Comparison of ENCODE assay signal across 17 cellular contexts in the genomic region with DNA sequence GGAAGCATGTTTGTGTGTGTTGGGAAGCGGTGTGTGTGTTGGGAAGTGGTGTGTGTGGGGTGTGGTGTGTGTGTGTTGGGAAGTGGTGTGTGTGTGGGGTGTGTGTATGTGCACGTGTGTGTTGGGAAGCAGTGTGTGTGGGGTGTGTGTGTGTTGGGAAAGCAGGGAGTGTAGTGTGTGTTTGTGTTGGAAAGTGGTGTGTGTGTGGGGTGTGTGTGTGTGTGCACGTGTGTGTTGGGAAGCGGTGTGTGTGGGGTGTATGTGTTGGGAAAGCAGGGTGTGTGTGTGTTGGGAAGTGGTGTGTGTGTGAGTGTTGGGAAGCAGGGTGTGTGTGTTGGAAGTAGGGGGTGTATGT. TPM values are rescaled to one million over a fixed set of nuclear protein-coding genes. Genes with fewer than 3 reads are reported as not detected.
DNase-seq lines count a peak whose midpoint lies in the region; ATAC-seq and TF ChIP-seq lines count a peak whose summit lies in the region.
"Had no signal": no experiment of that assay in that cellular context is flagged by ENCODE, and none has a peak within 500 bp of the region (broad histone marks: within the 10 kb centered on the region; RNA-seq: fewer than 3 reads in every experiment).

No MANE protein-coding gene starts in this region.

- H3K4ac ChIP-seq in neuronal stem cell (ENCODE audit: low read length) = no peak overlapping the region

- no peaks in the 10 kb centered on the region for H3K36me3 Mint-ChIP-seq in activated T-cell treated with anti-CD3 and anti-CD28 coated beads, Interleukin-2, amount 50 U/mL, for 24 hours (ENCODE audit: low read depth)
- no peaks in the 10 kb centered on the region for H3K36me3 Mint-ChIP-seq in T-cell
- no peaks in the 10 kb centered on the region for H3K36me3 Mint-ChIP-seq in chondrocyte (ENCODE audit: low read depth)

- H3K9me3 ChIP-seq in neuronal stem cell (replicated peaks in 1 of 2; ENCODE audit: control insufficient read depth in 2 of 2, insufficient read depth in 1 of 2, low read depth in 1 of 2, low read length in 2 of 2) = peaks cover 0 to 1% of the 10 kb centered on the region in 2 donors
- H3K9me3 ChIP-seq: sigmoid colon, stomach had no signal

- H3K9ac ChIP-seq in neuronal stem cell (ENCODE audit: low read depth, low read length, poor library complexity) = peak overlapping the region; percentile 32
- H3K9ac ChIP-seq: GM23248 had no signal

- in situ Hi-C loops in ACHN (cut with HindIII; ENCODE audit: low pct_ligation_motif_present, low pct_unique_long_range_greater_than_20kb, low sequenced_read_pairs) = no loop called here

- peak overlapping the region; percentile 36 for H2AK5ac ChIP-seq in neuronal stem cell (ENCODE audit: low read depth, low read length)

- no peaks in the 10 kb centered on the region for H3K36me3 ChIP-seq in neuronal stem cell (replicated peaks in 1 of 2; ENCODE audit: control insufficient read depth in 2 of 2, insufficient read depth in 2 of 2, low read length in 2 of 2)
- H3K36me3 ChIP-seq: sigmoid colon, stomach had no signal

- H3K79me1 ChIP-seq in neuronal stem cell (ENCODE audit: low read depth, low read length) = no peaks in the 10 kb centered on the region

- H3K4me2 ChIP-seq in neuronal stem cell (ENCODE audit: insufficient read depth, low read length, poor library complexity, severe bottlenecking) = no peak overlapping the region

- peak overlapping the region; percentile 15 for H2BK15ac ChIP-seq in neuronal stem cell (ENCODE audit: low read length)

- H2BK120ac ChIP-seq in neuronal stem cell (ENCODE audit: low read depth, low read length) = no peak overlapping the region

- H3K27me3 ChIP-seq in neuronal stem cell (ENCODE audit: control insufficient read depth in 3 of 3, insufficient read depth in 3 of 3, low read depth in 1 of 3, low read length in 3 of 3) = peaks cover 2 to 74% (median 21%) of the 10 kb centered on the region in 3 experiments
- H3K27me3 ChIP-seq: stomach had no signal

- H3K27me3 Mint-ChIP-seq in activated T-cell treated with anti-CD3 and anti-CD28 coated beads, Interleukin-2, amount 50 U/mL, for 24 hours = no peaks in the 10 kb centered on the region
- H3K27me3 Mint-ChIP-seq in T-cell (no peaks in the 10 kb centered on the region), chondrocyte (ENCODE audit: low read depth) (peaks cover 10% of the 10 kb centered on the region)

- H2AFZ ChIP-seq in neuronal stem cell (ENCODE audit: low read length) = no peak overlapping the region
- H2AFZ ChIP-seq: GM23248 had no signal

- H2BK12ac ChIP-seq in neuronal stem cell (ENCODE audit: low read length) = peak overlapping the region; percentile 63

- H3K4me1 ChIP-seq in neuronal stem cell (ENCODE audit: control insufficient read depth in 2 of 2, insufficient read depth in 1 of 2, low read depth in 1 of 2, low read length in 2 of 2) = peaks cover 0 to 11% of the 10 kb centered on the region in 2 donors

- peak; percentile 28 for DNase-seq in activated T-cell treated with anti-CD3 and anti-CD28 coated beads, Interleukin-2, amount 50 U/mL, for 24 hours
- DNase-seq in activated T-cell treated with anti-CD3 and anti-CD28 coated beads, Interleukin-2, amount 50 U/mL, for 1 hour = no peak
- DNase-seq in T-cell = no peak
- no peak for DNase-seq in chondrocyte (ENCODE audit: low spot score)
- no peak for DNase-seq in neuronal stem cell (ENCODE audit: low spot score)
- no peak for DNase-seq in KG1 (lab: John Stamatoyannopoulos, UW)
- DNase-seq in ACHN = no peak
- DNase-seq: anterior cingulate cortex; DMS 273 treated with DMSO at 0.1 percent for 48 hours; dorsolateral prefrontal cortex; GM23248; NCI-H1105 treated with DMSO at 0.1 percent for 48 hours; NK-92 treated with Interleukin-12 subunit alpha and Interleukin-12 subunit beta, amount 100 ng/mL, for 24 hours; Right ventricle myocardium superior; sigmoid colon had no signal

- POLR2A ChIA-PET in T-cell (lab: Charles Lee) = no interaction called here

- H3K4me1 Mint-ChIP-seq in activated T-cell treated with anti-CD3 and anti-CD28 coated beads, Interleukin-2, amount 50 U/mL, for 24 hours (ENCODE audit: low read depth) = peaks cover 53% of the 10 kb centered on the region
- peaks cover 44 to 57% (median 50%) of the 10 kb centered on the region in 3 donors for H3K4me1 Mint-ChIP-seq in T-cell
- peaks cover 23% of the 10 kb centered on the region for H3K4me1 Mint-ChIP-seq in chondrocyte (ENCODE audit: low read depth)

- H3K27ac ChIP-seq in neuronal stem cell (replicated peaks; ENCODE audit: low read length) = no peak overlapping the region
- H3K27ac ChIP-seq: GM23248 had no signal

- WGBS in neuronal stem cell (ENCODE audit: extremely low coverage in 2 of 2, insufficient read length in 2 of 2, insufficient replicate concordance in 1 of 2), 2 donors = 100% methylated on average over 2 to 4 of the region's 4 CpGs

- peak overlapping the region; percentile 83 for H4K8ac ChIP-seq in neuronal stem cell (ENCODE audit: low read depth, low read length)

- peak overlapping the region in 1 of 2 donors; percentile 72 for H3K4me3 ChIP-seq in neuronal stem cell (ENCODE audit: low read length in 2 of 2)

- ATAC-seq in T-cell (replicated peaks in 1 of 4) = no peak
- ATAC-seq in HG02885 (IDR thresholded peaks at IDR 0.05; ENCODE audit: poor library complexity, unreplicated experiment) = no peak

- no peaks in the 10 kb centered on the region for H3K9me3 Mint-ChIP-seq in activated T-cell treated with anti-CD3 and anti-CD28 coated beads, Interleukin-2, amount 50 U/mL, for 24 hours
- H3K9me3 Mint-ChIP-seq in T-cell (no peaks in the 10 kb centered on the region), chondrocyte (ENCODE audit: low read depth) (no peaks in the 10 kb centered on the region)

- H3K4me3 Mint-ChIP-seq in activated T-cell treated with anti-CD3 and anti-CD28 coated beads, Interleukin-2, amount 50 U/mL, for 24 hours = no peak overlapping the region
- H3K4me3 Mint-ChIP-seq in T-cell = peak overlapping the region; percentile 7 to 72 (median 61)
- H3K4me3 Mint-ChIP-seq in chondrocyte (ENCODE audit: unreplicated experiment) = peak overlapping the region; percentile 27

- H2BK5ac ChIP-seq in neuronal stem cell (ENCODE audit: low read length) = no peak overlapping the region

- no peak overlapping the region for H3K27ac Mint-ChIP-seq in activated T-cell treated with anti-CD3 and anti-CD28 coated beads, Interleukin-2, amount 50 U/mL, for 24 hours
- H3K27ac Mint-ChIP-seq in T-cell (peak overlapping the region in 1 of 2 donors; percentile 20), chondrocyte (ENCODE audit: unreplicated experiment) (no peak overlapping the region)

- no peak for TF ChIP-seq CTCF in chondrocyte (IDR thresholded peaks at IDR 0.05)

- H4K91ac ChIP-seq in neuronal stem cell (ENCODE audit: low read depth, low read length, poor library complexity) = peak overlapping the region; percentile 34

- peak overlapping the region; percentile 50 for H3K18ac ChIP-seq in neuronal stem cell (ENCODE audit: low read length)

- CTCF ChIA-PET in T-cell (lab: Charles Lee) = no interaction called here

- peak overlapping the region; percentile 25 for H3K14ac ChIP-seq in neuronal stem cell (ENCODE audit: low read length)

- peak overlapping the region; percentile 87 for H3K23ac ChIP-seq in neuronal stem cell (ENCODE audit: low read depth, low read length, poor library complexity)

RNA-seq across cellular contexts. Expression of a gene that starts 0.8 kb away (rescaled TPM):
- total RNA-seq in T-cell (1 to 10 TPM; 2.4 to 7.6 (median 3.1) TPM), chondrocyte (0.05 to 0.44 TPM (median 0.07 TPM) in 3 replicates)
- polyA plus RNA-seq in neuronal stem cell (2013, experiment 1 of 2) = 0.14 TPM
- polyA plus RNA-seq in neuronal stem cell (2013, experiment 2 of 2) = 0.06 TPM
- total RNA-seq: GM23248 had no signal
- polyA plus RNA-seq: GM23248 had no signal

RNA-seq across cellular contexts. Expression of a gene that starts 11.5 kb away (rescaled TPM):
- total RNA-seq in T-cell (10 to 100 TPM; 38.8 to 85.2 (median 69.6) TPM), chondrocyte (not detected in 3 replicates)
- not detected for polyA plus RNA-seq in neuronal stem cell (2013, experiment 1 of 2)
- polyA plus RNA-seq in neuronal stem cell (2013, experiment 2 of 2) = not detected
- total RNA-seq: GM23248 had no signal
- polyA plus RNA-seq: GM23248 had no signal

RNA-seq across cellular contexts. Expression of a gene that starts 49.3 kb away (rescaled TPM):
- total RNA-seq in T-cell (100 to 1,000 TPM; 243 to 380 (median 294) TPM), chondrocyte (30.3 to 35.8 TPM (median 33.4 TPM) in 3 replicates)
- 5.4 TPM for polyA plus RNA-seq in neuronal stem cell (2013, experiment 1 of 2)
- 5.6 TPM for polyA plus RNA-seq in neuronal stem cell (2013, experiment 2 of 2)

Comparison
In these comparisons a context has a peak if more than half of its experiments do, and no peak if none do; other contexts are left out.
1. RNA of a gene that starts 11.5 kb away (total RNA-seq): 38.8 to 85.2 TPM in T-cell; not detected in chondrocyte; every median in the first group is over 10 times any median in the second.